In genomic region chr7:2037805-2038635, GRCh38 we compare ENCODE assay signal across 9 cellular contexts.
DNase-seq lines count a peak whose midpoint lies in the region; ATAC-seq, FAIRE-seq and TF ChIP-seq lines count a peak whose summit lies in the region.
"Had no signal": no experiment of that assay in that cellular context is flagged by ENCODE, and none has a peak within 500 bp of the region (broad histone marks: within the 10 kb centered on the region; RNA-seq: fewer than 3 reads in every experiment).

No MANE protein-coding gene starts in this region.

- intact Hi-C loops in activated T-helper 1 cell treated with anti-CD3 and anti-CD28 coated beads, Interleukin-12 subunit alpha, Interleukin-12 subunit beta, Interleukin-2, Interleukin-4 antibody, amounts not matched to agents 30 ng/mL and 10 ng/mL and 1 ng/mL, durations not matched to agents 14 hours and 24 hours and 36 hours (cut with micrococcal nuclease): loop anchor here (1.0 to 5.0 kb wide), 4 partner anchors 17 to 112 kb away; no protein-coding TSS in a partner anchor
- intact Hi-C loops in tibial artery (cut with DNase I; ENCODE audit: low total_unique reads): no loop called here

- H3K9ac ChIP-seq in keratinocyte (ENCODE audit: control insufficient read depth, extremely low read depth, insufficient read depth, low read length): no peak overlapping the region

- H3K27me3 ChIP-seq in keratinocyte (ENCODE audit: control insufficient read depth, extremely low read depth, insufficient read depth, low read length): no peaks in the 10 kb centered on the region
- H3K27me3 ChIP-seq in tibial artery: no peaks in the 10 kb centered on the region

- CTCF ChIA-PET in activated CD4-positive, alpha-beta T cell treated with anti-CD3 and anti-CD28 coated beads, Interleukin-2, amount 10 ng/mL, durations not matched to agents 7 days and 5 days (lab: Charles Lee): interaction anchor here (0.6 to 0.9 kb wide), 3 partner anchors 27 to 111 kb away, joined by 3 read pairs; no protein-coding TSS in a partner anchor

- no peaks in the 10 kb centered on the region for H4K20me1 ChIP-seq in keratinocyte (ENCODE audit: control insufficient read depth, extremely low read depth, insufficient read depth, low read length)

- peak overlapping the region; percentile 35 for H2AFZ ChIP-seq in keratinocyte (ENCODE audit: control insufficient read depth, low read length)

- peak; percentile 46 for DNase-seq in activated CD4-positive, alpha-beta T cell treated with anti-CD3 and anti-CD28 coated beads, Interleukin-2, amount 10 ng/mL, durations not matched to agents 7 days and 5 days
- no peak for DNase-seq in activated CD4-positive, alpha-beta T cell treated with anti-CD3 and anti-CD28 coated beads, Interleukin-2, amount 50 U/mL, for 4 hours
- DNase-seq in activated T-helper 1 cell treated with anti-CD3 and anti-CD28 coated beads, Interleukin-12 subunit alpha, Interleukin-12 subunit beta, Interleukin-2, Interleukin-4 antibody, amounts not matched to agents 30 ng/mL and 10 ng/mL and 1 ng/mL, durations not matched to agents 14 hours and 24 hours and 36 hours (ENCODE audit: low spot score): no peak
- DNase-seq in keratinocyte (ENCODE audit: low read depth, low spot score) (no peak), tibial artery (peak; percentile 36 to 68), GF-D8 (lab: John Stamatoyannopoulos, UW) (no peak)
- no peak for DNase-seq in stimulated activated CD4-positive, alpha-beta T cell treated with anti-CD3 and anti-CD28 coated beads, Interleukin-2, amount 100 ng/mL, for 48 hours

- H3K4me1 ChIP-seq in keratinocyte (ENCODE audit: control insufficient read depth, extremely low read depth, insufficient read depth, low read length) (peaks cover 21% of the 10 kb centered on the region), tibial artery (peaks cover 0 to 13% (median 7%) of the 10 kb centered on the region in 4 donors)

- no peak for TF ChIP-seq CTCF in keratinocyte (optimal IDR thresholded peaks at IDR 0.05 in 1 of 3, IDR thresholded peaks at IDR 0.05 in 1 of 3, conservative IDR thresholded peaks at IDR 0.05 in 1 of 3; ENCODE audit: extremely low read depth in 1 of 3, insufficient read depth in 2 of 3, low read length in 3 of 3)
- no peak for TF ChIP-seq CTCF in tibial artery (IDR thresholded peaks at IDR 0.05)

- H3K4me1 Mint-ChIP-seq in activated CD4-positive, alpha-beta T cell treated with anti-CD3 and anti-CD28 coated beads, Interleukin-2, amount 10 ng/mL, durations not matched to agents 7 days and 5 days: peaks cover 56% of the 10 kb centered on the region
- peaks cover 42% of the 10 kb centered on the region for H3K4me1 Mint-ChIP-seq in activated T-helper 1 cell treated with anti-CD3 and anti-CD28 coated beads, Interleukin-12 subunit alpha, Interleukin-12 subunit beta, Interleukin-2, Interleukin-4 antibody, amounts not matched to agents 30 ng/mL and 10 ng/mL and 1 ng/mL, durations not matched to agents 14 hours and 24 hours and 36 hours (ENCODE audit: low read depth)

- POLR2A ChIA-PET in activated CD4-positive, alpha-beta T cell treated with anti-CD3 and anti-CD28 coated beads, Interleukin-2, amount 10 ng/mL, durations not matched to agents 7 days and 5 days (lab: Charles Lee): interaction anchor here (0.6 to 1.1 kb wide), 3 partner anchors 21 to 262 kb away, joined by 3 to 5 read pairs (median 5); no protein-coding TSS in a partner anchor

- peaks cover 0 to 5% of the 10 kb centered on the region in 2 experiments for H3K36me3 ChIP-seq in keratinocyte (ENCODE audit: control insufficient read depth in 2 of 2, extremely low read depth in 1 of 2, insufficient read depth in 2 of 2, low read length in 2 of 2)
- H3K36me3 ChIP-seq in tibial artery: peaks cover 0 to 7% (median 6%) of the 10 kb centered on the region in 3 donors

- peak overlapping the region in 1 of 3 experiments; percentile 18 for H3K4me3 ChIP-seq in keratinocyte (ENCODE audit: control insufficient read depth in 2 of 3, extremely low read depth in 1 of 3, insufficient read depth in 2 of 3, low read depth in 1 of 3, low read length in 3 of 3)
- peak overlapping the region; percentile 14 to 39 for H3K4me3 ChIP-seq in tibial artery

- no peak for ATAC-seq in HG02870 (IDR thresholded peaks at IDR 0.05; ENCODE audit: unreplicated experiment)

- H3K27ac ChIP-seq in keratinocyte (ENCODE audit: control insufficient read depth, insufficient read depth, low read length) (no peak overlapping the region), tibial artery (no peak overlapping the region)

- H3K4me2 ChIP-seq in keratinocyte (ENCODE audit: control insufficient read depth, extremely low read depth, insufficient read depth, low read depth, low read length): peak overlapping the region; percentile 64

- peak overlapping the region; percentile 79 for H3K4me3 Mint-ChIP-seq in activated CD4-positive, alpha-beta T cell treated with anti-CD3 and anti-CD28 coated beads, Interleukin-2, amount 10 ng/mL, durations not matched to agents 7 days and 5 days
- H3K4me3 Mint-ChIP-seq in activated T-helper 1 cell treated with anti-CD3 and anti-CD28 coated beads, Interleukin-12 subunit alpha, Interleukin-12 subunit beta, Interleukin-2, Interleukin-4 antibody, amounts not matched to agents 30 ng/mL and 10 ng/mL and 1 ng/mL, durations not matched to agents 14 hours and 24 hours and 36 hours: peak overlapping the region; percentile 83

- no peaks in the 10 kb centered on the region for H3K9me3 ChIP-seq in keratinocyte (ENCODE audit: control insufficient read depth, low read depth, low read length)
- H3K9me3 ChIP-seq in tibial artery: no peaks in the 10 kb centered on the region
- H3K9me3 ChIP-seq: Caco-2 had no signal

- H3K79me2 ChIP-seq in keratinocyte (ENCODE audit: control insufficient read depth, insufficient read depth, low read length): no peaks in the 10 kb centered on the region

- H3K27ac Mint-ChIP-seq in activated CD4-positive, alpha-beta T cell treated with anti-CD3 and anti-CD28 coated beads, Interleukin-2, amount 10 ng/mL, durations not matched to agents 7 days and 5 days: peak overlapping the region; percentile 93
- peak overlapping the region; percentile 24 for H3K27ac Mint-ChIP-seq in activated T-helper 1 cell treated with anti-CD3 and anti-CD28 coated beads, Interleukin-12 subunit alpha, Interleukin-12 subunit beta, Interleukin-2, Interleukin-4 antibody, amounts not matched to agents 30 ng/mL and 10 ng/mL and 1 ng/mL, durations not matched to agents 14 hours and 24 hours and 36 hours

- peaks cover 2% of the 10 kb centered on the region for H3K9me3 Mint-ChIP-seq in activated CD4-positive, alpha-beta T cell treated with anti-CD3 and anti-CD28 coated beads, Interleukin-2, amount 10 ng/mL, durations not matched to agents 7 days and 5 days
- no peaks in the 10 kb centered on the region for H3K9me3 Mint-ChIP-seq in activated T-helper 1 cell treated with anti-CD3 and anti-CD28 coated beads, Interleukin-12 subunit alpha, Interleukin-12 subunit beta, Interleukin-2, Interleukin-4 antibody, amounts not matched to agents 30 ng/mL and 10 ng/mL and 1 ng/mL, durations not matched to agents 14 hours and 24 hours and 36 hours

- peaks cover 7% of the 10 kb centered on the region for H3K36me3 Mint-ChIP-seq in activated CD4-positive, alpha-beta T cell treated with anti-CD3 and anti-CD28 coated beads, Interleukin-2, amount 10 ng/mL, durations not matched to agents 7 days and 5 days (ENCODE audit: low read depth)
- H3K36me3 Mint-ChIP-seq in activated T-helper 1 cell treated with anti-CD3 and anti-CD28 coated beads, Interleukin-12 subunit alpha, Interleukin-12 subunit beta, Interleukin-2, Interleukin-4 antibody, amounts not matched to agents 30 ng/mL and 10 ng/mL and 1 ng/mL, durations not matched to agents 14 hours and 24 hours and 36 hours (ENCODE audit: low read depth): peaks cover 4% of the 10 kb centered on the region

- peak; percentile 60 for FAIRE-seq in keratinocyte (lab: Jason Lieb, UNC)

- dilution Hi-C loops in keratinocyte (cut with MboI; ENCODE audit: extremely low pct_ligation_motif_present, low sequenced_read_pairs): no loop called here

- no peaks in the 10 kb centered on the region for H3K9me1 ChIP-seq in keratinocyte (ENCODE audit: control insufficient read depth, extremely low read depth, insufficient read depth, low read length)

- H3K27me3 Mint-ChIP-seq in activated CD4-positive, alpha-beta T cell treated with anti-CD3 and anti-CD28 coated beads, Interleukin-2, amount 10 ng/mL, durations not matched to agents 7 days and 5 days: no peaks in the 10 kb centered on the region
- no peaks in the 10 kb centered on the region for H3K27me3 Mint-ChIP-seq in activated T-helper 1 cell treated with anti-CD3 and anti-CD28 coated beads, Interleukin-12 subunit alpha, Interleukin-12 subunit beta, Interleukin-2, Interleukin-4 antibody, amounts not matched to agents 30 ng/mL and 10 ng/mL and 1 ng/mL, durations not matched to agents 14 hours and 24 hours and 36 hours (ENCODE audit: insufficient read depth)

Comparison
In these comparisons a context has a peak if more than half of its experiments do, and no peak if none do; other contexts are left out.
1. DNase-seq: peak in activated CD4-positive, alpha-beta T cell treated with anti-CD3 and anti-CD28 coated beads, Interleukin-2, amount 10 ng/mL, durations not matched to agents 7 days and 5 days (single experiment) and tibial artery (2 of 2); none in activated CD4-positive, alpha-beta T cell treated with anti-CD3 and anti-CD28 coated beads, Interleukin-2, amount 50 U/mL, for 4 hours (0 of 2), activated T-helper 1 cell treated with anti-CD3 and anti-CD28 coated beads, Interleukin-12 subunit alpha, Interleukin-12 subunit beta, Interleukin-2, Interleukin-4 antibody, amounts not matched to agents 30 ng/mL and 10 ng/mL and 1 ng/mL, durations not matched to agents 14 hours and 24 hours and 36 hours (single experiment), keratinocyte (single experiment), GF-D8 (single experiment) and stimulated activated CD4-positive, alpha-beta T cell treated with anti-CD3 and anti-CD28 coated beads, Interleukin-2, amount 100 ng/mL, for 48 hours (0 of 2).